Comparison of ENCODE assay signal across 1 cellular context in genomic region chr1:9291914-9292360, GRCh38.
A peak's percentile ranks its signal among the peaks of the same experiment; 100 is the strongest.
TF ChIP-seq lines count a peak whose summit lies in the region.

No MANE protein-coding gene starts in this region.

TF ChIP-seq in H1, 55 proteins besides CTCF, POLR2A, EP300 and RAD21:
- TF ChIP-seq TAF7 (optimal IDR thresholded peaks at IDR 0.05; ENCODE audit: borderline replicate concordance, low read depth, low read length) (peak; percentile 23), ASH2L (IDR thresholded peaks at IDR 0.05; ENCODE audit: low read length) (peak; percentile 21), RBBP5 (IDR thresholded peaks at IDR 0.05; ENCODE audit: borderline replicate concordance, low read depth, low read length) (no peak)
